15 cellular contexts compared by ENCODE assay signal in the genomic region with DNA sequence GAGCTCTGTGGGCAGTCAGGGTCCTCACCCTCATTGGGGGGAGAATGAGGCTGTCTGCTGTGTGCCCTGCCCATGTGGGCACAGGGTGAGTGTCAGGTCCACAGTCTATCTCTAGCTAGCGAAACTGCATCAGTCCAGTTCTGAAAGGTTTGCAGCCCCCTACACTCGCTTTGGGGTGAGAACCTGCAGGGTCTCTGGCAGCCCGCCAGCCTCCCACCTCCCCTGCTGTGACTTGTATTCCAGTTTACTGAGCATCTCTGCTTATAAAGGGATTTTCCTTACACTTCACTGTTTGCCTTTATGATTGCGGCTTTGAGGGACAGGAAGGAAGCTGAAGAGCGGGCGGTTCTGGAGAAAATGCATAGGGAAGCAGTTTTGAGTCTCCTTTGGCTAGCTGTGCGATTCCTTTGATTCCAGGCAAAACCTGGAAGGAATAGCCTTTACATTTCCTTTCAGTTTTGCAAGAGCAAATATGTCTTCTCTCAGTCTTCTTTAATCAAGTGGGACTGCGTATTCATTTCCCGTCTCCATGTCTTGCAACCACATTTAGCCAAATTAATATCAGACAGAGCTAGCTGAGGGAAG.
DNase-seq lines count a peak whose midpoint lies in the region; FAIRE-seq and TF ChIP-seq lines count a peak whose summit lies in the region.
"Had no signal": no experiment of that assay in that cellular context is flagged by ENCODE, and none has a peak within 500 bp of the region (broad histone marks: within the 10 kb centered on the region; RNA-seq: fewer than 3 reads in every experiment).

No MANE protein-coding gene starts in this region.

- H3K36me3 Mint-ChIP-seq in activated naive CD8-positive, alpha-beta T cell, result no peaks in the 10 kb centered on the region
- no peaks in the 10 kb centered on the region for H3K36me3 Mint-ChIP-seq in activated naive CD8-positive, alpha-beta T cell treated with anti-CD3 and anti-CD28 coated beads for 36 hours
- H3K36me3 Mint-ChIP-seq in brain, result no peaks in the 10 kb centered on the region
- H3K36me3 Mint-ChIP-seq: memory B cell had no signal

- FAIRE-seq in kidney (lab: Jason Lieb, UNC), result no peak

- H3K27ac ChIP-seq in kidney (ENCODE audit: low read depth in 2 of 2, low read length in 2 of 2) (no peak overlapping the region), testis (peak overlapping the region; percentile 37 to 73)

- no peak for TF ChIP-seq POLR2A in testis (IDR thresholded peaks at IDR 0.05)

- intact Hi-C loops in kidney (cut with DNase I), result no loop called here
- intact Hi-C loops in testis (cut with DNase I; ENCODE audit: low total_unique reads), result no loop called here

- no peaks in the 10 kb centered on the region for H3K36me3 ChIP-seq in kidney (ENCODE audit: control insufficient read depth in 1 of 2, insufficient read depth in 2 of 2, low read length in 2 of 2)
- H3K36me3 ChIP-seq in testis (ENCODE audit: low read depth, missing control alignments), result no peaks in the 10 kb centered on the region
- no peaks in the 10 kb centered on the region for H3K36me3 ChIP-seq in H7 (replicated peaks; ENCODE audit: control insufficient read depth, insufficient read depth, low read length)
- H3K36me3 ChIP-seq: tibial nerve had no signal

- no peak for TF ChIP-seq CTCF in brain (conservative IDR thresholded peaks at IDR 0.05)
- TF ChIP-seq CTCF in kidney (IDR thresholded peaks at IDR 0.05; ENCODE audit: borderline replicate concordance, extremely low read depth, insufficient read depth), result no peak
- TF ChIP-seq CTCF in testis (IDR thresholded peaks at IDR 0.05), result no peak

- peak overlapping the region; percentile 22 to 35 for H3K4me3 ChIP-seq in kidney (ENCODE audit: low read length in 2 of 2)
- no peak overlapping the region for H3K4me3 ChIP-seq in testis
- H3K4me3 ChIP-seq in H7 (ENCODE audit: insufficient read depth, low read depth, low read length), result no peak overlapping the region

- H3K27me3 ChIP-seq in testis, result no peaks in the 10 kb centered on the region
- H3K27me3 ChIP-seq in H7 (ENCODE audit: control insufficient read depth, insufficient read depth, low read length), result no peaks in the 10 kb centered on the region
- H3K27me3 ChIP-seq: tibial nerve had no signal

- H3K9me3 ChIP-seq in kidney (ENCODE audit: control insufficient read depth in 1 of 2, low read length in 2 of 2) (no peaks in the 10 kb centered on the region), testis (no peaks in the 10 kb centered on the region)
- H3K9me3 ChIP-seq: tibial nerve had no signal

- WGBS in testis, 2 donors, result 60 to 70% methylated on average over 9 of the region's 9 CpGs

- DNase-seq in activated naive CD8-positive, alpha-beta T cell treated with anti-CD3 and anti-CD28 coated beads for 36 hours, result no peak
- DNase-seq in kidney (no peak), testis (no peak), NCI-H1436 treated with DMSO at 0.1 percent for 48 hours (lab: John Stamatoyannopoulos, UW) (no peak), H7 (no peak), UCSD-AML1 (lab: John Stamatoyannopoulos, UW; ENCODE audit: unreplicated experiment) (no peak)
- DNase-seq: activated T-cell treated with anti-CD3 and anti-CD28 coated beads for 4 hours; effector memory CD8-positive, alpha-beta T cell; NCI-H446; occipital lobe; stimulated activated CD4-positive, alpha-beta T cell treated with anti-CD3 and anti-CD28 coated beads, Interleukin-12 subunit alpha, Interleukin-12 subunit beta, amount 100 ng/mL, for 4 hours had no signal

- peak overlapping the region; percentile 10 for H3K27ac Mint-ChIP-seq in activated naive CD8-positive, alpha-beta T cell
- H3K27ac Mint-ChIP-seq in activated naive CD8-positive, alpha-beta T cell treated with anti-CD3 and anti-CD28 coated beads for 36 hours, result no peak overlapping the region
- peak overlapping the region; percentile 19 to 75 (median 44) for H3K27ac Mint-ChIP-seq in brain
- H3K27ac Mint-ChIP-seq: memory B cell had no signal

- H3K9ac ChIP-seq in kidney (ENCODE audit: low read length in 2 of 2), result no peak overlapping the region

- H3K9me3 Mint-ChIP-seq in activated naive CD8-positive, alpha-beta T cell (ENCODE audit: low read depth), result no peaks in the 10 kb centered on the region
- no peaks in the 10 kb centered on the region for H3K9me3 Mint-ChIP-seq in activated naive CD8-positive, alpha-beta T cell treated with anti-CD3 and anti-CD28 coated beads for 36 hours
- H3K9me3 Mint-ChIP-seq in brain, result no peaks in the 10 kb centered on the region
- H3K9me3 Mint-ChIP-seq: effector memory CD8-positive, alpha-beta T cell; memory B cell had no signal

- H3K4me3 Mint-ChIP-seq in activated naive CD8-positive, alpha-beta T cell, result no peak overlapping the region
- H3K4me3 Mint-ChIP-seq in activated naive CD8-positive, alpha-beta T cell treated with anti-CD3 and anti-CD28 coated beads for 36 hours, result no peak overlapping the region
- peak overlapping the region in 1 of 5 experiments; percentile 11 for H3K4me3 Mint-ChIP-seq in brain
- H3K4me3 Mint-ChIP-seq: effector memory CD8-positive, alpha-beta T cell; memory B cell had no signal

- H3K4me1 ChIP-seq in kidney (ENCODE audit: control insufficient read depth in 1 of 2, insufficient read depth in 1 of 2, low read depth in 1 of 2, low read length in 2 of 2) (peaks cover 16 to 25% of the 10 kb centered on the region in 2 donors), testis (peaks cover 48% of the 10 kb centered on the region)

- no peaks in the 10 kb centered on the region for H3K27me3 Mint-ChIP-seq in activated naive CD8-positive, alpha-beta T cell
- H3K27me3 Mint-ChIP-seq in activated naive CD8-positive, alpha-beta T cell treated with anti-CD3 and anti-CD28 coated beads for 36 hours, result no peaks in the 10 kb centered on the region
- H3K27me3 Mint-ChIP-seq in brain, result no peaks in the 10 kb centered on the region
- H3K27me3 Mint-ChIP-seq: effector memory CD8-positive, alpha-beta T cell; memory B cell had no signal

- peaks cover 5% of the 10 kb centered on the region for H3K4me1 Mint-ChIP-seq in activated naive CD8-positive, alpha-beta T cell (ENCODE audit: low read depth)
- H3K4me1 Mint-ChIP-seq in activated naive CD8-positive, alpha-beta T cell treated with anti-CD3 and anti-CD28 coated beads for 36 hours, result peaks cover 19% of the 10 kb centered on the region
- H3K4me1 Mint-ChIP-seq in brain, result peaks cover 57% of the 10 kb centered on the region

Comparison
In these comparisons a context has a peak if more than half of its experiments do, and no peak if none do; other contexts are left out.
1. H3K27ac ChIP-seq: peak in testis (2 of 2); none in kidney (0 of 2).
2. H3K4me3 ChIP-seq: peak in kidney (2 of 2); none in testis (0 of 2) and H7 (single experiment).